ENCODE assay signal across 8 cellular contexts in the genomic region with DNA sequence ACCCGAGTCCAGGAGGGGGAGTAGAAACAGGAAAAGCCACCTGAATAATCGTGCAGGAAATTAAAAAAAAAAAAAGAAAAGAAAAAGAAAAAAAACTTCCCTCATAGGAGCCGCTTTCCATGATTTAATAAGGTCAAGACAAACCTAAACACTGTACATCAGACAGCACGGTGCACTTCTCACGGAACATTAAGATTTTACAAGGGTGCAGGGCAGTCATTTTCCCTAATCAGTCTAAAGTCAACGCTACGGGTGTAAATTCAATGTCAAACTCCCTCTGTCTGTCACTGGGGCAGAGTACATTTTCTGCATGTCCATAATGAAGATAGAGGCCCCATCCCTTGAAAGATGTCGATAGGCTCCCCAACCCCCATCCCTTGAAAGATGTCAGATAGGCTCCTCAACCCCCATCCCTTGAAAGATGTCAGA.
DNase-seq lines count a peak whose midpoint lies in the region; ATAC-seq and TF ChIP-seq lines count a peak whose summit lies in the region.

No MANE protein-coding gene starts in this region.

- H3K27me3 ChIP-seq in GM23248 (replicated peaks; ENCODE audit: insufficient read depth) = no peaks in the 10 kb centered on the region
- no peaks in the 10 kb centered on the region for H3K27me3 ChIP-seq in WERI-Rb-1 (ENCODE audit: insufficient read depth, low read depth, severe bottlenecking)

- H3K4me1 Mint-ChIP-seq in glutamatergic neuron (ENCODE audit: low read depth, unreplicated experiment) = peaks cover 12% of the 10 kb centered on the region

- peaks cover 7% of the 10 kb centered on the region for H3F3A ChIP-seq in GM23248 (ENCODE audit: insufficient read depth)

- peaks cover 22% of the 10 kb centered on the region; the same call in 1 of the 2 replicates for H3K79me2 ChIP-seq in GM23248 (ENCODE audit: insufficient read depth)

- DNase-seq in GM23248 (no peak), WERI-Rb-1 (no peak), glutamatergic neuron (no peak), retinal pigment epithelial cell (ENCODE audit: low read depth) (no peak), H4 (ENCODE audit: low spot score) (no peak), KBM-7 (no peak), pons (ENCODE audit: low spot score) (no peak)

- H3K36me3 ChIP-seq in GM23248 (ENCODE audit: low read depth) (no peaks in the 10 kb centered on the region), WERI-Rb-1 (peaks cover 33% of the 10 kb centered on the region)

- H3K27me3 Mint-ChIP-seq in glutamatergic neuron (ENCODE audit: unreplicated experiment) = peaks cover 7% of the 10 kb centered on the region

- H2AFZ ChIP-seq in GM23248 = peak overlapping the region; percentile 91

- ATAC-seq in GM19328 (IDR thresholded peaks at IDR 0.05; ENCODE audit: unreplicated experiment) = no peak

- H3K9me2 ChIP-seq in GM23248 (ENCODE audit: insufficient read depth) = no peaks in the 10 kb centered on the region

- peak overlapping the region; percentile 99 for H3K4me2 ChIP-seq in GM23248 (ENCODE audit: unreplicated experiment)

- no peaks in the 10 kb centered on the region for H3K9me3 ChIP-seq in GM23248 (ENCODE audit: low read depth)
- no peaks in the 10 kb centered on the region for H3K9me3 ChIP-seq in WERI-Rb-1 (ENCODE audit: severe bottlenecking)

- TF ChIP-seq CTCF in WERI-Rb-1 (IDR thresholded peaks at IDR 0.05; ENCODE audit: low read depth, low read length) = no peak
- no peak for TF ChIP-seq CTCF in glutamatergic neuron (IDR thresholded peaks at IDR 0.05; ENCODE audit: partially characterized antibody, unreplicated experiment)
- TF ChIP-seq CTCF in retinal pigment epithelial cell (conservative IDR thresholded peaks at IDR 0.05; ENCODE audit: low read depth, low read length) = no peak

- H3K9ac ChIP-seq in GM23248 = peak overlapping the region; percentile 83

- H3K4me3 ChIP-seq in GM23248 (peak overlapping the region; percentile 82), WERI-Rb-1 (ENCODE audit: low read depth, low read length) (peak overlapping the region; percentile 58), retinal pigment epithelial cell (ENCODE audit: low read length) (peak overlapping the region; percentile 91)

- peak overlapping the region; percentile 79 for H3K27ac ChIP-seq in GM23248
- peak overlapping the region; percentile 92 for H3K27ac ChIP-seq in WERI-Rb-1

- H3K27ac Mint-ChIP-seq in glutamatergic neuron (ENCODE audit: unreplicated experiment) = peak overlapping the region; percentile 90

- H3K9me3 Mint-ChIP-seq in glutamatergic neuron (ENCODE audit: unreplicated experiment) = peaks cover 9% of the 10 kb centered on the region

- H3K4me3 Mint-ChIP-seq in glutamatergic neuron (ENCODE audit: unreplicated experiment) = peak overlapping the region; percentile 94

- WGBS in GM23248 (ENCODE audit: low coverage in 1 of 2, low lambda C conversion rate in 2 of 2, missing lambda C conversion rate in 2 of 2), 2 experiments = 10 to 18% methylated on average over 6 to 8 of the region's 8 CpGs

- H3K36me3 Mint-ChIP-seq in glutamatergic neuron (ENCODE audit: unreplicated experiment) = peaks cover 6% of the 10 kb centered on the region

- H3K4me1 ChIP-seq in GM23248 (ENCODE audit: insufficient read depth) = 0 out of 2 replicates have a peak, but pooled peaks cover 10% of the 10 kb centered on the region

- in situ Hi-C loops in GM23248 (cut with MboI) (no loop called here), KBM-7 (cut with MboI; ENCODE audit: low pct_unique_long_range_greater_than_20kb, low sequenced_read_pairs) (no loop called here)

- no peaks in the 10 kb centered on the region for H4K20me1 ChIP-seq in GM23248 (ENCODE audit: insufficient read depth)
